ENCODE assay signal across 10 cellular contexts in genomic region chr7:123769371-123769770, GRCh38. TPM values are rescaled to one million over a fixed set of nuclear protein-coding genes. Genes with fewer than 3 reads are reported as not detected.
DNase-seq lines count a peak whose midpoint lies in the region; ATAC-seq and TF ChIP-seq lines count a peak whose summit lies in the region.
"Had no signal": no experiment of that assay in that cellular context is flagged by ENCODE, and none has a peak within 500 bp of the region (broad histone marks: within the 10 kb centered on the region; RNA-seq: fewer than 3 reads in every experiment).

No MANE protein-coding gene starts in this region.

- H3K9me3 ChIP-seq in mucosa of descending colon = no peaks in the 10 kb centered on the region

- no peak overlapping the region for H3K23ac ChIP-seq in mesendoderm (ENCODE audit: low read length)

- no peak for TF ChIP-seq CTCF in mucosa of descending colon (IDR thresholded peaks at IDR 0.05)

- H2BK15ac ChIP-seq in mesendoderm (replicated peaks; ENCODE audit: low read depth) = no peak overlapping the region

- no peak overlapping the region for H3K4me2 ChIP-seq in mesendoderm (ENCODE audit: low read length)

- H3K27ac ChIP-seq in mesendoderm (ENCODE audit: low read depth, low read length) = no peak overlapping the region
- H3K27ac ChIP-seq: skin epidermis had no signal

- no peak overlapping the region for H3K27ac Mint-ChIP-seq in T-helper 2 cell treated with Interferon-gamma antibody and Interleukin-4, amounts not matched to agents 5 μg/mL and 100 μg/mL, for 36 hours

- H2BK5ac ChIP-seq in mesendoderm (ENCODE audit: low read length) = no peak overlapping the region

- H3K79me1 ChIP-seq in mesendoderm (ENCODE audit: low read length) = no peaks in the 10 kb centered on the region

- H3K4me3 Mint-ChIP-seq in T-helper 2 cell treated with Interferon-gamma antibody and Interleukin-4, amounts not matched to agents 5 μg/mL and 100 μg/mL, for 36 hours = no peak overlapping the region

- no peaks in the 10 kb centered on the region for H3K4me1 ChIP-seq in mucosa of descending colon (ENCODE audit: low read depth)
- H3K4me1 ChIP-seq in mesendoderm (ENCODE audit: control insufficient read depth, low read depth, low read length) = no peaks in the 10 kb centered on the region

- no peak overlapping the region for H3K56ac ChIP-seq in mesendoderm (ENCODE audit: low read length)

- H3K27me3 ChIP-seq in mesendoderm (ENCODE audit: insufficient read depth, low read length, poor library complexity) = no peaks in the 10 kb centered on the region

- peaks cover 17% of the 10 kb centered on the region for H3K27me3 Mint-ChIP-seq in T-helper 2 cell treated with Interferon-gamma antibody and Interleukin-4, amounts not matched to agents 5 μg/mL and 100 μg/mL, for 36 hours (ENCODE audit: low read depth)

- H3K36me3 ChIP-seq in mucosa of descending colon (ENCODE audit: low read depth) (no peaks in the 10 kb centered on the region), mesendoderm (ENCODE audit: control insufficient read depth, insufficient read depth, low read length) (no peaks in the 10 kb centered on the region)

- no peaks in the 10 kb centered on the region for H3K36me3 Mint-ChIP-seq in T-helper 2 cell treated with Interferon-gamma antibody and Interleukin-4, amounts not matched to agents 5 μg/mL and 100 μg/mL, for 36 hours (ENCODE audit: low read depth)

- H2AK5ac ChIP-seq in mesendoderm (ENCODE audit: low read length) = no peak overlapping the region

- DNase-seq in EH (ENCODE audit: low read depth) (peak; percentile 36), NCI-H2196 (lab: John Stamatoyannopoulos, UW; ENCODE audit: unreplicated experiment) (peak; percentile 29), dermis blood vessel endothelial cell (peak; percentile 84), mucosa of descending colon (no peak), anterior cingulate cortex (lab: John Stamatoyannopoulos, UW) (no peak), mesendoderm (no peak)
- no peak for DNase-seq in T-helper 2 cell treated with Interferon-gamma antibody and Interleukin-4, amounts not matched to agents 5 μg/mL and 100 μg/mL, for 36 hours (ENCODE audit: low spot score)
- DNase-seq: NCI-H82 had no signal

- ATAC-seq in mucosa of descending colon (peak; percentile 29), HG03095 (IDR thresholded peaks at IDR 0.05; ENCODE audit: unreplicated experiment) (no peak)

- no peak overlapping the region for H2BK120ac ChIP-seq in mesendoderm (ENCODE audit: low read depth, low read length)

- H3K4me3 ChIP-seq in mucosa of descending colon (no peak overlapping the region), mesendoderm (ENCODE audit: low read length) (no peak overlapping the region)
- H3K4me3 ChIP-seq: skin epidermis had no signal

- H3K18ac ChIP-seq in mesendoderm (ENCODE audit: low read length) = no peak overlapping the region

- H3K4ac ChIP-seq in mesendoderm (ENCODE audit: low read depth, low read length) = no peak overlapping the region

- H4K8ac ChIP-seq in mesendoderm (ENCODE audit: low read depth, low read length) = no peak overlapping the region

- no peak overlapping the region for H4K5ac ChIP-seq in mesendoderm (ENCODE audit: low read length)

- peaks cover 3% of the 10 kb centered on the region for H3K4me1 Mint-ChIP-seq in T-helper 2 cell treated with Interferon-gamma antibody and Interleukin-4, amounts not matched to agents 5 μg/mL and 100 μg/mL, for 36 hours (ENCODE audit: low read depth)

- intact Hi-C loops in mucosa of descending colon (cut with DNase I, micrococcal nuclease) = no loop called here

- no peak overlapping the region for H3K9ac ChIP-seq in mesendoderm (ENCODE audit: low read length)

- no peaks in the 10 kb centered on the region for H3K79me2 ChIP-seq in mesendoderm (ENCODE audit: control insufficient read depth, insufficient read depth, low read length)

- WGBS in mesendoderm (ENCODE audit: extremely low coverage, insufficient coverage, low lambda C conversion rate) = no CpG with 5 or more reads among the region's 3 CpGs

- H3K9me3 Mint-ChIP-seq in T-helper 2 cell treated with Interferon-gamma antibody and Interleukin-4, amounts not matched to agents 5 μg/mL and 100 μg/mL, for 36 hours = no peaks in the 10 kb centered on the region

RNA-seq across cellular contexts. Expression of gene WASL, which starts 20.6 kb away (rescaled TPM):
- 12.4 and 19.8 TPM in 2 replicates for total RNA-seq in dermis blood vessel endothelial cell
- 100 to 1,000 TPM in 1 of 3 donors, 10 to 100 TPM in 2; 72.4 to 117 (median 90.1) TPM for total RNA-seq in mucosa of descending colon
- polyA plus RNA-seq in mesendoderm (2013, experiment 1 of 2) = 28.2 TPM
- polyA plus RNA-seq in mesendoderm (2013, experiment 2 of 2) = 29.0 TPM

Comparison
In these comparisons a context has a peak if more than half of its experiments do, and no peak if none do; other contexts are left out.
1. DNase-seq: peak in EH (single experiment), NCI-H2196 (single experiment) and dermis blood vessel endothelial cell (single experiment); none in mucosa of descending colon (0 of 3), anterior cingulate cortex (0 of 58), mesendoderm (single experiment) and T-helper 2 cell treated with Interferon-gamma antibody and Interleukin-4, amounts not matched to agents 5 μg/mL and 100 μg/mL, for 36 hours (single experiment).